In genomic region chr2:138433995-138434991, GRCh38 we compare ENCODE assay signal across 1 cellular context.
TF ChIP-seq lines count a peak whose summit lies in the region.

No MANE protein-coding gene starts in this region.

TF ChIP-seq in GM12878, 131 proteins besides CTCF, POLR2A, EP300 and RAD21 (continued from another document):
- no peak for TF ChIP-seq PRDM15 (CRISPR knock-in tag; IDR thresholded peaks at IDR 0.05)
- no peak for TF ChIP-seq MLLT1 (IDR thresholded peaks at IDR 0.05)
- no peak for TF ChIP-seq E2F8 (IDR thresholded peaks at IDR 0.05; ENCODE audit: low read depth, partially characterized antibody)
- TF ChIP-seq IKZF1 (conservative IDR thresholded peaks at IDR 0.05), result no peak
- no peak for TF ChIP-seq PKNOX1 (IDR thresholded peaks at IDR 0.05)
- no peak for TF ChIP-seq SMAD1 (IDR thresholded peaks at IDR 0.05; ENCODE audit: low read depth, partially characterized antibody)
- no peak for TF ChIP-seq CHD1 (IDR thresholded peaks at IDR 0.05; ENCODE audit: low read depth, low read length)
- TF ChIP-seq CUX1 (IDR thresholded peaks at IDR 0.05; ENCODE audit: insufficient replicate concordance, low read depth, low read length), result no peak
